11 cellular contexts compared by ENCODE assay signal in the genomic region with DNA sequence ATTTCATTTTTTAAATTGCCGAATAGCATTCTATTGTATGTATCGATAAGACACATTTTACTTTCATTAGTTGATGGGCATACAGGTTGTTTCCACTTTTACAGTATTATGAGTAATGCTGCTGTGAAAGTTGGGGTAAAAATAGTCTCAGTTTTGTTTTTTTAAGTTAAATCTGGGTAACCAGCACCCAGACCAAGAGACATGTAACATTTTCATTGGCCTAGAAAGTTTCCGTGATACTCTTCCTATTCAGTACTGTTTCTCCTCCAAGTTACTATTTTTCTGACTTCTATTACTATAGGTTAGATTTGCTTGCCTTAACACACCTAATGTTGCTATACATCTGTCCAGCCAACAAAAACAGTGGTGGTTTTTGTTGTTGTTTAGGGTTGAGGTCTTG. TPM values are rescaled to one million over a fixed set of nuclear protein-coding genes. Genes with fewer than 3 reads are reported as not detected.
A peak's percentile ranks its signal among the peaks of the same experiment; 100 is the strongest.
DNase-seq lines count a peak whose midpoint lies in the region; ATAC-seq and TF ChIP-seq lines count a peak whose summit lies in the region.
"Had no signal": no experiment of that assay in that cellular context is flagged by ENCODE, and none has a peak within 500 bp of the region (broad histone marks: within the 10 kb centered on the region; RNA-seq: fewer than 3 reads in every experiment).

No MANE protein-coding gene starts in this region.

- peaks cover 17% of the 10 kb centered on the region for H3K4me1 ChIP-seq in osteoblast (ENCODE audit: insufficient read depth, low read length)

- peaks cover 99% of the 10 kb centered on the region for H3K79me2 ChIP-seq in osteoblast (ENCODE audit: insufficient read depth, low read length)

- peaks cover 3% of the 10 kb centered on the region for H3K36me3 ChIP-seq in osteoblast (ENCODE audit: insufficient read depth, low read length)

- H3K9me3 ChIP-seq in osteoblast (ENCODE audit: low read depth, low read length): no peaks in the 10 kb centered on the region

- no peak overlapping the region for H3K4me3 ChIP-seq in osteoblast (ENCODE audit: insufficient read depth, low read length)
- H3K4me3 ChIP-seq: skin epidermis had no signal

- H4K20me1 ChIP-seq in osteoblast (ENCODE audit: insufficient read depth, low read length): peaks cover 57% of the 10 kb centered on the region

- H3K4me2 ChIP-seq in osteoblast (ENCODE audit: insufficient read depth, low read length): no peak overlapping the region

- peak overlapping the region; percentile 64 for H3K27ac ChIP-seq in osteoblast (ENCODE audit: low read depth, low read length)
- H3K27ac ChIP-seq: skin epidermis had no signal

- TF ChIP-seq CTCF in osteoblast (IDR thresholded peaks at IDR 0.05; ENCODE audit: extremely low read depth, low read depth, low read length): no peak

- H3K27me3 ChIP-seq in osteoblast (ENCODE audit: insufficient read depth, low read length): no peaks in the 10 kb centered on the region

- ATAC-seq in GM18499 (IDR thresholded peaks at IDR 0.05; ENCODE audit: insufficient read depth, unreplicated experiment) (peak; percentile 52), GM21423 (IDR thresholded peaks at IDR 0.05; ENCODE audit: unreplicated experiment) (peak; percentile 57), HG03565 (IDR thresholded peaks at IDR 0.05; ENCODE audit: unreplicated experiment) (peak; percentile 43)

- no peak for DNase-seq in osteoblast (ENCODE audit: insufficient read length, low spot score, missing footprints)
- DNase-seq in T1000 (lab: John Stamatoyannopoulos, UW): no peak
- DNase-seq in inferior parietal cortex (ENCODE audit: extremely low spot score): no peak
- DNase-seq in stimulated activated CD8-positive, alpha-beta memory T cell treated with anti-CD3 and anti-CD28 coated beads, Interleukin-4, amount 100 ng/mL, for 48 hours: no peak
- DNase-seq: activated CD4-positive, CD25-positive, alpha-beta regulatory T cell treated with anti-CD3 and anti-CD28 coated beads, Interleukin-2, amount 50 U/mL, for 72 hours; amygdala; KBM-7 had no signal

- H2AFZ ChIP-seq in osteoblast (ENCODE audit: low read length): no peak overlapping the region

RNA-seq across cellular contexts. Expression of a gene that starts 12.3 kb away (rescaled TPM):
- total RNA-seq in osteoblast: 155 and 174 TPM in 2 replicates
